14 cellular contexts compared by ENCODE assay signal in genomic region chrX:6694977-6695376, GRCh38.
"Had no signal": no experiment of that assay in that cellular context is flagged by ENCODE, and none has a peak within 500 bp of the region (broad histone marks: within the 10 kb centered on the region; RNA-seq: fewer than 3 reads in every experiment).

No MANE protein-coding gene starts in this region.

- DNase-seq: activated CD4-positive, alpha-beta T cell treated with anti-CD3 and anti-CD28 coated beads, Interleukin-2, amount 10 ng/mL, durations not matched to agents 7 days and 5 days; activated CD4-positive, CD25-positive, alpha-beta regulatory T cell; activated naive CD4-positive, alpha-beta T cell treated with anti-CD3 and anti-CD28 coated beads for 36 hours; activated T-cell treated with anti-CD3 and anti-CD28 coated beads for 4 hours; caudate nucleus; colonic mucosa; effector CD4-positive, alpha-beta T cell; foreskin melanocyte; head of caudate nucleus; right cardiac atrium; thyroid gland; uterus had no signal

- H3K4me1 Mint-ChIP-seq: activated CD4-positive, alpha-beta T cell treated with anti-CD3 and anti-CD28 coated beads, Interleukin-2, amount 10 ng/mL, durations not matched to agents 7 days and 5 days; activated T-helper 17 cell treated with anti-CD3 and anti-CD28 coated beads, Interleukin-2, amount 50 U/mL, for 72 hours had no signal

- H3K4me3 ChIP-seq: colonic mucosa, smooth muscle cell, thyroid gland, uterus had no signal

- H3K4me2 ChIP-seq: smooth muscle cell had no signal

- H3K4me1 ChIP-seq: colonic mucosa, thyroid gland, uterus had no signal

- H3K36me3 ChIP-seq: colonic mucosa, thyroid gland, uterus had no signal

- ATAC-seq: activated T-helper 17 cell treated with anti-CD3 and anti-CD28 coated beads, Interleukin-2, amount 50 U/mL, for 72 hours; right cardiac atrium had no signal

- H3K27ac Mint-ChIP-seq: activated CD4-positive, alpha-beta T cell treated with anti-CD3 and anti-CD28 coated beads, Interleukin-2, amount 10 ng/mL, durations not matched to agents 7 days and 5 days; activated naive CD4-positive, alpha-beta T cell treated with anti-CD3 and anti-CD28 coated beads for 36 hours; activated T-helper 17 cell treated with anti-CD3 and anti-CD28 coated beads, Interleukin-2, amount 50 U/mL, for 72 hours had no signal

- H3K9me3 ChIP-seq: colonic mucosa, thyroid gland, uterus had no signal

- H3K27me3 ChIP-seq: colonic mucosa, thyroid gland, uterus had no signal

- H3K27ac ChIP-seq: colonic mucosa, thyroid gland, uterus had no signal

- H3K27me3 Mint-ChIP-seq: activated CD4-positive, alpha-beta T cell treated with anti-CD3 and anti-CD28 coated beads, Interleukin-2, amount 10 ng/mL, durations not matched to agents 7 days and 5 days; activated T-helper 17 cell treated with anti-CD3 and anti-CD28 coated beads, Interleukin-2, amount 50 U/mL, for 72 hours had no signal

- H3K4me3 Mint-ChIP-seq: activated CD4-positive, alpha-beta T cell treated with anti-CD3 and anti-CD28 coated beads, Interleukin-2, amount 10 ng/mL, durations not matched to agents 7 days and 5 days; activated naive CD4-positive, alpha-beta T cell treated with anti-CD3 and anti-CD28 coated beads for 36 hours; activated T-helper 17 cell treated with anti-CD3 and anti-CD28 coated beads, Interleukin-2, amount 50 U/mL, for 72 hours had no signal

- H3K9me3 Mint-ChIP-seq: activated CD4-positive, alpha-beta T cell treated with anti-CD3 and anti-CD28 coated beads, Interleukin-2, amount 10 ng/mL, durations not matched to agents 7 days and 5 days; activated naive CD4-positive, alpha-beta T cell treated with anti-CD3 and anti-CD28 coated beads for 36 hours had no signal
